In genomic region chr1:19665044-19665455, GRCh38 we compare ENCODE assay signal across 13 cellular contexts. TPM values are rescaled to one million over a fixed set of nuclear protein-coding genes. Genes with fewer than 3 reads are reported as not detected.
DNase-seq lines count a peak whose midpoint lies in the region; ATAC-seq, FAIRE-seq and TF ChIP-seq lines count a peak whose summit lies in the region.
"Had no signal": no experiment of that assay in that cellular context is flagged by ENCODE, and none has a peak within 500 bp of the region (broad histone marks: within the 10 kb centered on the region; RNA-seq: fewer than 3 reads in every experiment).

No MANE protein-coding gene starts in this region.

- H3K4me3 ChIP-seq in NT2/D1 (ENCODE audit: insufficient read length, low read depth) (peak overlapping the region; percentile 61), esophagus squamous epithelium (peak overlapping the region in 3 of 4 donors; percentile 10 to 62 (median 42)), sigmoid colon (peak overlapping the region in 3 of 4 donors; percentile 17 to 35 (median 33))

- no peaks in the 10 kb centered on the region for H3K36me3 ChIP-seq in NT2/D1 (ENCODE audit: insufficient read depth, insufficient read length, low read length)
- no peaks in the 10 kb centered on the region for H3K36me3 ChIP-seq in esophagus squamous epithelium
- no peaks in the 10 kb centered on the region for H3K36me3 ChIP-seq in sigmoid colon

- H3K27me3 Mint-ChIP-seq in activated CD4-positive, alpha-beta T cell treated with anti-CD3 and anti-CD28 coated beads for 36 hours = peaks cover 29% of the 10 kb centered on the region

- TF ChIP-seq EP300 in sigmoid colon (IDR thresholded peaks at IDR 0.05) = no peak

- H3K27me3 ChIP-seq in NT2/D1 (ENCODE audit: insufficient read depth, insufficient read length) (peaks cover 23% of the 10 kb centered on the region), esophagus squamous epithelium (peaks cover 9 to 79% (median 13%) of the 10 kb centered on the region in 4 donors), sigmoid colon (peaks cover 22 to 65% (median 34%) of the 10 kb centered on the region in 3 donors)

- H3K4me3 Mint-ChIP-seq in activated CD4-positive, alpha-beta T cell treated with anti-CD3 and anti-CD28 coated beads for 36 hours = peak overlapping the region; percentile 68

- no peak overlapping the region for H3K27ac Mint-ChIP-seq in activated CD4-positive, alpha-beta T cell treated with anti-CD3 and anti-CD28 coated beads for 36 hours

- peaks cover 27% of the 10 kb centered on the region for H3K4me1 Mint-ChIP-seq in activated CD4-positive, alpha-beta T cell treated with anti-CD3 and anti-CD28 coated beads for 36 hours

- peaks cover 4% of the 10 kb centered on the region for H3K36me3 Mint-ChIP-seq in activated CD4-positive, alpha-beta T cell treated with anti-CD3 and anti-CD28 coated beads for 36 hours (ENCODE audit: low read depth)

- 0% methylated on average over 5 to 15 of the region's 44 CpGs for WGBS in esophagus squamous epithelium, 2 donors
- WGBS in sigmoid colon, 2 donors = 1 to 2% methylated on average over 44 of the region's 44 CpGs

- H3K9me3 ChIP-seq in NT2/D1 (ENCODE audit: insufficient read depth, low read length) (no peaks in the 10 kb centered on the region), esophagus squamous epithelium (no peaks in the 10 kb centered on the region), sigmoid colon (no peaks in the 10 kb centered on the region)

- no peak overlapping the region for H3K27ac ChIP-seq in esophagus squamous epithelium
- H3K27ac ChIP-seq in sigmoid colon = no peak overlapping the region

- TF ChIP-seq POLR2A in esophagus squamous epithelium (IDR thresholded peaks at IDR 0.05) (no peak), sigmoid colon (IDR thresholded peaks at IDR 0.05) (no peak)

- H3K9me3 Mint-ChIP-seq in activated CD4-positive, alpha-beta T cell treated with anti-CD3 and anti-CD28 coated beads for 36 hours (ENCODE audit: low read depth) = no peaks in the 10 kb centered on the region

- CTCF ChIA-PET in activated CD4-positive, alpha-beta T cell treated with anti-CD3 and anti-CD28 coated beads for 36 hours (lab: Charles Lee) = interaction anchor here (1.5 to 6.0 kb wide), 2 partner anchors 11 to 41 kb away, joined by 6 to 151 read pairs; no protein-coding TSS in a partner anchor

- no peak for ATAC-seq in activated CD4-positive, alpha-beta T cell treated with anti-CD3 and anti-CD28 coated beads for 36 hours

- FAIRE-seq in urothelium cell line (lab: Jason Lieb, UNC) = no peak
- FAIRE-seq: A204.1, bronchial epithelial cell had no signal

- no peak for DNase-seq in activated CD4-positive, alpha-beta T cell treated with anti-CD3 and anti-CD28 coated beads for 36 hours
- DNase-seq in activated CD4-positive, alpha-beta T cell treated with anti-CD3 and anti-CD28 coated beads for 1 hour = no peak
- DNase-seq in NT2/D1 (ENCODE audit: low read depth, low spot score) = no peak
- no peak for DNase-seq in esophagus squamous epithelium (lab: John Stamatoyannopoulos, UW)
- no peak for DNase-seq in sigmoid colon
- DNase-seq in NCI-H1105 treated with DMSO at 0.1 percent for 48 hours (lab: John Stamatoyannopoulos, UW) = no peak
- no peak for DNase-seq in activated CD8-positive, alpha-beta memory T cell treated with anti-CD3 and anti-CD28 coated beads, Interleukin-2, amount 50 U/mL, for 4 hours
- DNase-seq in urothelium cell line (ENCODE audit: low spot score) = no peak
- DNase-seq: hippocampal formation; NK-92 treated with Interleukin-12 subunit alpha and Interleukin-12 subunit beta, amount 100 ng/mL, for 24 hours had no signal

- no peak for TF ChIP-seq CTCF in esophagus squamous epithelium (IDR thresholded peaks at IDR 0.05)
- TF ChIP-seq CTCF in sigmoid colon (IDR thresholded peaks at IDR 0.05) = no peak

- intact Hi-C loops in activated CD4-positive, alpha-beta T cell treated with anti-CD3 and anti-CD28 coated beads for 36 hours (cut with DNase I, micrococcal nuclease) = no loop called here
- intact Hi-C loops in esophagus squamous epithelium (cut with DNase I) = no loop called here
- intact Hi-C loops in sigmoid colon (cut with DNase I) = no loop called here

- POLR2A ChIA-PET in activated CD4-positive, alpha-beta T cell treated with anti-CD3 and anti-CD28 coated beads for 36 hours (lab: Charles Lee) = no interaction called here

- H3K4me1 ChIP-seq in NT2/D1 (ENCODE audit: insufficient read depth, insufficient read length) (no peaks in the 10 kb centered on the region), esophagus squamous epithelium (peaks cover 5 to 28% (median 16%) of the 10 kb centered on the region in 3 donors), sigmoid colon (peaks cover 0 to 19% (median 17%) of the 10 kb centered on the region in 4 donors)

- peak overlapping the region; percentile 74 for H3K9ac ChIP-seq in NT2/D1 (ENCODE audit: insufficient read length, low read depth)

RNA-seq across cellular contexts. Expression of gene HTR6, which starts 0.4 kb away (rescaled TPM):
- total RNA-seq in activated CD4-positive, alpha-beta T cell treated with anti-CD3 and anti-CD28 coated beads for 36 hours = 1 to 10 TPM; 1.1 to 1.6 TPM
- total RNA-seq in esophagus squamous epithelium = not detected
- not detected for total RNA-seq in sigmoid colon
- under 1 TPM in 1 of 3 donors, not detected in 2; 0.15 TPM for polyA plus RNA-seq in sigmoid colon
- total RNA-seq: bronchial epithelial cell, M059J had no signal

RNA-seq across cellular contexts. Expression of gene NBL1, which starts 20.9 kb away (rescaled TPM):
- 10 to 100 TPM; 10.5 to 10.7 TPM for total RNA-seq in activated CD4-positive, alpha-beta T cell treated with anti-CD3 and anti-CD28 coated beads for 36 hours
- total RNA-seq in esophagus squamous epithelium (100 to 1,000 TPM in 2 of 4 donors, 10 to 100 TPM in 2; 67.8 to 170 (median 95.1) TPM), sigmoid colon (100 to 1,000 TPM in 2 of 4 donors, 10 to 100 TPM in 2; 64.1 to 128 (median 87.6) TPM)
- 100 to 1,000 TPM; 245 to 394 (median 260) TPM for polyA plus RNA-seq in sigmoid colon

Comparison
In these comparisons a context has a peak if more than half of its experiments do, and no peak if none do; other contexts are left out.
1. RNA of gene NBL1, which starts 20.9 kb away (total RNA-seq): 67.8 to 170 TPM in esophagus squamous epithelium and 64.1 to 128 TPM in sigmoid colon; 10.5 to 10.7 TPM in activated CD4-positive, alpha-beta T cell treated with anti-CD3 and anti-CD28 coated beads for 36 hours; every median in the first group is over 4 times any median in the second.
2. Peak in every context shown above with its lines, with median percentiles within 50 percentile points of each other: H3K4me3 ChIP-seq.